Comparison of ENCODE assay signal across 8 cellular contexts in the genomic region with DNA sequence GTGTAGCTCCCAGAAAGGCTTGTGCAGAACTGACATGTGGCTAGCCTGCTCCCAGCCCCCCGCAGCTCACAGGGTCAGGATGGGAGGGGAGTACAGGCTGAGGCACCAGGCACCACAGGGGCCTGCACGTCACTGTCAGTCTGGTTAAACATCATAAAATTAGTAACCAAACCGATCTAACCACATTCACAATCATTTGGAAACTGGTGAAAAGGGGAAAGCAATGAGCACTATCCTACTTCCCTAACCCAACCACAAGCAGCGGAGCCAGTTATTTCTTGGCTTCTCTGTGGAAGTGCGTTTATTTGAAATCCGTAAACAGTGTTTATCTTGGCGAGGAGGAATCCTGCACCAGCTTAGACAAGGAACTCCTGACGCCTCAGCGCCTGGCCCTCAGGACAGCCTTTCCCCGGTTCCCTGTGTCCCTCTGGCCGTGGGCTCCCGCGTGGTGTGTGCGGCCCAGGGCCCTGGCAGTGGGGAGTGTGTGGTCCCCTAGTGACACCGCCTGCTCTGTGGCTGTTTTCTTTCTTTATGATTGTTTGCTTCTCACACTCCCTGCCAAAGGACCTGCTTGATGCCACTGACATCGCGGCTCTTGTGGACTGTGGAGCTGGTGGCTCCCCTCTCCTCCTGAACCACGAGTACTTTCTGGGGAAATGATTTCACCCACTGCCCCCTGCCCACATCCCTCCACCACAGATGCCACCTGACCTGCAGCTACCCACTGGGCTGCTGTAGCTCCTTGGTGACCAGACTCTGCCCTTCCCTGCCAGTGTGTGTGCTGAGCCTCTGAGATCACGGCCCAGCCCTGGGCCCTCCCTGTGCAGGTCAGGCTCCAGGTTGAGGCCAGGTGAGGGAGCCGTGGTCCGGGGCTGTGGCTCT.
DNase-seq lines count a peak whose midpoint lies in the region; ATAC-seq lines count a peak whose summit lies in the region.

No MANE protein-coding gene starts in this region.

- peak; percentile 25 for ATAC-seq in GM18508 (IDR thresholded peaks at IDR 0.05; ENCODE audit: insufficient read depth, unreplicated experiment)
- ATAC-seq in HG02981 (IDR thresholded peaks at IDR 0.05; ENCODE audit: unreplicated experiment) = peak; percentile 24
- ATAC-seq in GM21526 (IDR thresholded peaks at IDR 0.05; ENCODE audit: low FRiP score, unreplicated experiment) = no peak

- DNase-seq in AG08396 (ENCODE audit: low spot score) (peak; percentile 78), SKM-1 treated with dmso at 0.1 percent for 144 hours (lab: John Stamatoyannopoulos, UW; ENCODE audit: unreplicated experiment) (peak; percentile 82), fibroblast of peridontal ligament (ENCODE audit: extremely low read depth) (peak; percentile 96), pons (ENCODE audit: low spot score) (peak; percentile 78), NCI-H510A (lab: John Stamatoyannopoulos, UW) (no peak)
